Comparison of ENCODE assay signal across 26 cellular contexts in genomic region chr3:182843478-182843877, GRCh38. TPM values are rescaled to one million over a fixed set of nuclear protein-coding genes. Genes with fewer than 3 reads are reported as not detected.
A peak's percentile ranks its signal among the peaks of the same experiment; 100 is the strongest.
DNase-seq lines count a peak whose midpoint lies in the region; ATAC-seq and TF ChIP-seq lines count a peak whose summit lies in the region.
"Had no signal": no experiment of that assay in that cellular context is flagged by ENCODE, and none has a peak within 500 bp of the region (broad histone marks: within the 10 kb centered on the region; RNA-seq: fewer than 3 reads in every experiment).

No MANE protein-coding gene starts in this region.

- H3K4me1 ChIP-seq in GM23248 (ENCODE audit: insufficient read depth) (peaks cover 7% of the 10 kb centered on the region), PC-3 (ENCODE audit: insufficient read depth, low read length) (peaks cover 13% of the 10 kb centered on the region)
- H3K4me1 ChIP-seq: adrenal gland; BLaER1 treated with 17β-estradiol and CSF1 and Interleukin-3, amounts not matched to agents 10 nM and 100 nM; Caco-2; esophagus squamous epithelium; left ventricle myocardium inferior; prostate gland; SJSA1 had no signal

- in situ Hi-C loops in GM23248 (cut with MboI) (no loop called here), astrocyte of the spinal cord (cut with HindIII; ENCODE audit: low sequenced_read_pairs) (no loop called here)

- intact Hi-C loops in PC-3 (cut with micrococcal nuclease): no loop called here

- H3K9me2 ChIP-seq in GM23248 (ENCODE audit: insufficient read depth): no peaks in the 10 kb centered on the region
- no peaks in the 10 kb centered on the region for H3K9me2 ChIP-seq in PC-3 (replicated peaks; ENCODE audit: low read length)

- peak; percentile 4 for DNase-seq in GM23248
- DNase-seq in PC-3: peak; percentile 50
- peak; percentile 6 for DNase-seq in astrocyte of the spinal cord (ENCODE audit: low read depth, low spot score)
- DNase-seq in kidney tubule cell (ENCODE audit: low spot score): peak; percentile 27
- no peak for DNase-seq in effector CD8-positive, alpha-beta T cell (lab: John Stamatoyannopoulos, UW)
- DNase-seq: activated T-cell treated with anti-CD3 and anti-CD28 coated beads, Interleukin-2, amount 50 U/mL, for 48 hours; adrenal gland; brain microvascular endothelial cell; DND-41; effector CD4-positive, alpha-beta T cell; esophagus squamous epithelium; hypothalamus; Kasumi-1; left ventricle myocardium inferior; stimulated activated naive CD8-positive, alpha-beta T cell treated with anti-CD3 and anti-CD28 coated beads, Interleukin-15, Interleukin-2, amounts not matched to agents 100 U/mL and 50 U/mL, for 24 hours had no signal

- H3K9ac ChIP-seq in GM23248 (no peak overlapping the region), PC-3 (ENCODE audit: low read length) (no peak overlapping the region)
- H3K9ac ChIP-seq: BLaER1 treated with 17β-estradiol and CSF1 and Interleukin-3, amounts not matched to agents 10 nM and 100 nM had no signal

- POLR2A ChIA-PET in PC-3 (lab: Charles Lee; ENCODE audit: unreplicated experiment): no interaction called here

- no peaks in the 10 kb centered on the region for H4K20me1 ChIP-seq in GM23248 (ENCODE audit: insufficient read depth)
- H4K20me1 ChIP-seq in PC-3 (ENCODE audit: low read length): no peaks in the 10 kb centered on the region

- H3K4me2 ChIP-seq in GM23248 (ENCODE audit: unreplicated experiment): peak overlapping the region; percentile 5
- peak overlapping the region; percentile 8; the same call in 1 of the 2 replicates for H3K4me2 ChIP-seq in PC-3 (ENCODE audit: low read length)
- H3K4me2 ChIP-seq: BLaER1 treated with 17β-estradiol and CSF1 and Interleukin-3, amounts not matched to agents 10 nM and 100 nM had no signal

- no TSS peak for BruUV-seq in PC-3 (replicated peaks; lab: Mats Ljungman, UMichigan)

- H3K27ac ChIP-seq in GM23248: no peak overlapping the region
- H3K27ac ChIP-seq in PC-3 (ENCODE audit: low read length): no peak overlapping the region
- H3K27ac ChIP-seq: adrenal gland; BLaER1 treated with 17β-estradiol and CSF1 and Interleukin-3, amounts not matched to agents 10 nM and 100 nM; brain microvascular endothelial cell; esophagus squamous epithelium; gastroesophageal sphincter; HL-60; left ventricle myocardium inferior; neutrophil; prostate gland; SJSA1; thoracic aorta had no signal

- no peak overlapping the region for H2AFZ ChIP-seq in GM23248
- no peak overlapping the region for H2AFZ ChIP-seq in PC-3 (ENCODE audit: low read length)

- H3K36me3 ChIP-seq in GM23248 (ENCODE audit: low read depth) (peaks cover 22% of the 10 kb centered on the region), PC-3 (ENCODE audit: low read depth, low read length) (0 out of 2 replicates have a peak, but pooled peaks cover 5% of the 10 kb centered on the region)
- H3K36me3 ChIP-seq: prostate gland had no signal

- H3K79me2 ChIP-seq in GM23248 (ENCODE audit: insufficient read depth): no peaks in the 10 kb centered on the region
- H3K79me2 ChIP-seq in PC-3 (ENCODE audit: low read length): no peaks in the 10 kb centered on the region

- H3F3A ChIP-seq in GM23248 (ENCODE audit: insufficient read depth) (no peaks in the 10 kb centered on the region; the same call in 1 of the 2 replicates), PC-3 (ENCODE audit: low read length, unreplicated experiment) (no peaks in the 10 kb centered on the region)

- peak; percentile 66; the same call in 1 of the 2 replicates for ATAC-seq in PC-3
- ATAC-seq in HG03159 (IDR thresholded peaks at IDR 0.05; ENCODE audit: unreplicated experiment): no peak
- no peak for ATAC-seq in GM19023 (IDR thresholded peaks at IDR 0.05; ENCODE audit: unreplicated experiment)
- no peak for ATAC-seq in GM19463 (IDR thresholded peaks at IDR 0.05; ENCODE audit: unreplicated experiment)
- ATAC-seq: gastroesophageal sphincter; stimulated activated naive CD8-positive, alpha-beta T cell treated with anti-CD3 and anti-CD28 coated beads, Interleukin-15, Interleukin-2, amounts not matched to agents 100 U/mL and 50 U/mL, for 24 hours had no signal

- H3K9me3 ChIP-seq in GM23248 (ENCODE audit: low read depth) (no peaks in the 10 kb centered on the region), PC-3 (ENCODE audit: low read length) (no peaks in the 10 kb centered on the region)
- H3K9me3 ChIP-seq: adrenal gland, Caco-2, esophagus squamous epithelium, gastroesophageal sphincter, left ventricle myocardium inferior, neutrophil, prostate gland, SJSA1, thoracic aorta had no signal

- CTCF ChIA-PET in PC-3 (lab: Charles Lee): no interaction called here

- H3K4me3 ChIP-seq in GM23248 (no peak overlapping the region), PC-3 (ENCODE audit: low read length) (no peak overlapping the region), astrocyte of the spinal cord (ENCODE audit: low read depth, low read length) (no peak overlapping the region)
- H3K4me3 ChIP-seq: adrenal gland; BLaER1 treated with 17β-estradiol and CSF1 and Interleukin-3, amounts not matched to agents 10 nM and 100 nM; esophagus squamous epithelium; gastroesophageal sphincter; left ventricle myocardium inferior; prostate gland; SJSA1; thoracic aorta had no signal

- TF ChIP-seq CTCF in PC-3 (conservative IDR thresholded peaks at IDR 0.05; ENCODE audit: low read depth, low read length): no peak
- no peak for TF ChIP-seq CTCF in astrocyte of the spinal cord (IDR thresholded peaks at IDR 0.05; ENCODE audit: low read depth, low read length)

- 79 to 82% methylated on average over 4 of the region's 4 CpGs for WGBS in GM23248 (ENCODE audit: low coverage in 1 of 2, low lambda C conversion rate in 2 of 2, missing lambda C conversion rate in 2 of 2), 2 experiments

- H3K27me3 ChIP-seq in GM23248 (replicated peaks; ENCODE audit: insufficient read depth) (no peaks in the 10 kb centered on the region), PC-3 (ENCODE audit: low read length) (no peaks in the 10 kb centered on the region)
- H3K27me3 ChIP-seq: adrenal gland; BLaER1 treated with 17β-estradiol and CSF1 and Interleukin-3, amounts not matched to agents 10 nM and 100 nM; brain microvascular endothelial cell; esophagus squamous epithelium; gastroesophageal sphincter; neutrophil; SJSA1 had no signal

RNA-seq across cellular contexts. Expression of gene ATP11B, which starts 50.2 kb away (rescaled TPM):
- 68.1 and 73.5 TPM in 2 replicates for total RNA-seq in GM23248 (2014; rRNA removed; shearing (Covaris generic))
- polyA plus RNA-seq in GM23248 (2016; fragmentation: Nextera tagmentation; extraction: Ambion mirVana): 24.0 and 25.5 TPM in 2 replicates
- 48.8 and 56.2 TPM in 2 replicates for total RNA-seq in PC-3 (2014; rRNA removed)
